Comparison of ENCODE assay signal across 14 cellular contexts in genomic region chr2:211144078-211144477, GRCh38.
DNase-seq lines count a peak whose midpoint lies in the region; ATAC-seq and TF ChIP-seq lines count a peak whose summit lies in the region.
"Had no signal": no experiment of that assay in that cellular context is flagged by ENCODE, and none has a peak within 500 bp of the region (broad histone marks: within the 10 kb centered on the region; RNA-seq: fewer than 3 reads in every experiment).

No MANE protein-coding gene starts in this region.

- in situ Hi-C loops in astrocyte of the cerebellum (cut with HindIII; ENCODE audit: low sequenced_read_pairs) = no loop called here

- ATAC-seq in HG02623 (IDR thresholded peaks at IDR 0.05; ENCODE audit: unreplicated experiment) (no peak), GM18873 (IDR thresholded peaks at IDR 0.05; ENCODE audit: low FRiP score, unreplicated experiment) (no peak)
- ATAC-seq: esophagus mucosa had no signal

- DNase-seq in A172 (ENCODE audit: low spot score) (peak; percentile 49), HT-29 (ENCODE audit: low spot score) (peak; percentile 26), astrocyte of the cerebellum (ENCODE audit: low read depth) (peak; percentile 64), fibroblast of the aortic adventitia (ENCODE audit: low read depth) (peak; percentile 89), hypothalamus (lab: John Stamatoyannopoulos, UW) (no peak), NCI-H2171 (lab: John Stamatoyannopoulos, UW) (no peak)
- DNase-seq: activated naive CD4-positive, alpha-beta T cell treated with Interleukin-2 at 50 U/mL for 16 hours; mesendoderm; NCI-H1092 had no signal

- H3K4me3 ChIP-seq in astrocyte of the cerebellum (ENCODE audit: low read depth, low read length) (no peak overlapping the region), fibroblast of the aortic adventitia (ENCODE audit: low read depth, low read length) (no peak overlapping the region)
- H3K4me3 ChIP-seq: neural progenitor cell, skin epidermis had no signal

- TF ChIP-seq CTCF in astrocyte of the cerebellum (IDR thresholded peaks at IDR 0.05; ENCODE audit: low read depth, low read length, missing control alignments) = no peak
- no peak for TF ChIP-seq CTCF in fibroblast of the aortic adventitia (IDR thresholded peaks at IDR 0.05; ENCODE audit: insufficient read depth, low read length)

Comparison
In these comparisons a context has a peak if more than half of its experiments do, and no peak if none do; other contexts are left out.
1. DNase-seq: peak in A172 (single experiment), HT-29 (single experiment), astrocyte of the cerebellum (single experiment) and fibroblast of the aortic adventitia (single experiment); none in hypothalamus (0 of 51) and NCI-H2171 (single experiment).